Comparison of ENCODE assay signal across 31 cellular contexts in the genomic region with DNA sequence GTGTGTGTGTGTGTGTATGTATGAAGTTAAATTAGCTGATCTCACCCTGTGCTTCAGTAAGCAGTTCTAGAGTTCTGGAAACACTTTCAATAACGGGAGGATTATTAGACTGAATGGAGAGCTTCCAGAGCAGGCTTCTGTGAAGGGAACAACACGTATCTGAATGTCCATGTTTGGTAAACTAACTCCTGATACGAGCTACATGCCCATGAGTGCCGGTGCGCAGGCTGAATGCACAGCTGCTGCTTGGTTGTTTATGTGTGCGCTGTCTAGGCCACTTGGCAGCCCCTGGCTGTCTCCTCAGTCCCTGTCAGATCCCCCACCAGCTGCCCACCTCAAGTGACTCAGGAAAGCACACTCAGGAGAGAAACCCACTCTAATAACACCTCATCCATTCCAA.
"Had no signal": no experiment of that assay in that cellular context is flagged by ENCODE, and none has a peak within 500 bp of the region (broad histone marks: within the 10 kb centered on the region; RNA-seq: fewer than 3 reads in every experiment).

No MANE protein-coding gene starts in this region.

- DNase-seq: activated CD4-positive, alpha-beta T cell treated with anti-CD3 and anti-CD28 coated beads for 36 hours; activated CD4-positive, alpha-beta T cell treated with anti-CD3 and anti-CD28 coated beads, Interleukin-2, amount 10 ng/mL, durations not matched to agents 7 days and 5 days; activated CD4-positive, alpha-beta T cell treated with anti-CD3 and anti-CD28 coated beads, Interleukin-2, amount 50 U/mL, for 48 hours; activated CD8-positive, alpha-beta memory T cell treated with anti-CD3 and anti-CD28 coated beads, Interleukin-2, amount 50 U/mL, for 4 hours; activated CD8-positive, alpha-beta T cell treated with anti-CD3 and anti-CD28 coated beads, Interleukin-2, amount 10 ng/mL, durations not matched to agents 7 days and 5 days; activated gamma-delta T cell treated with Interleukin-2 at 50 U/mL for 16 hours; activated naive CD4-positive, alpha-beta T cell treated with anti-CD3 and anti-CD28 coated beads for 36 hours; activated T-cell treated with anti-CD3 and anti-CD28 coated beads for 4 hours; activated T-cell treated with anti-CD3 and anti-CD28 coated beads, Interleukin-2, amount 50 U/mL, for 4 hours; adrenal gland; body of pancreas; Karpas-422; NCI-H1105 treated with DMSO at 0.1 percent for 48 hours; NCI-H1436; NCI-H1930; NCI-H2081 treated with DMSO at 0.1 percent for 48 hours; NCI-H345; NCI-H524 treated with DMSO at 0.1 percent for 48 hours; NCI-H748 treated with DMSO at 0.1 percent for 48 hours; NK-92 treated with Interleukin-12 subunit alpha and Interleukin-12 subunit beta, amount 100 ng/mL, for 24 hours; PC-3; Peyer's patch; RPMI8226; SW 1271; T-helper 1 cell; T-helper 2 cell; T-helper 9 cell had no signal

- H3K9me3 Mint-ChIP-seq: activated CD4-positive, alpha-beta T cell treated with anti-CD3 and anti-CD28 coated beads, Interleukin-2, amount 10 ng/mL, durations not matched to agents 7 days and 5 days; activated naive CD4-positive, alpha-beta T cell treated with anti-CD3 and anti-CD28 coated beads for 36 hours; activated naive CD4-positive, alpha-beta T cell treated with anti-CD3 and anti-CD28 coated beads, Interleukin-2, amount 50 U/mL, for 72 hours; activated T-cell treated with anti-CD3 and anti-CD28 coated beads, Interleukin-2, amount 50 U/mL, for 4 hours; activated T-helper 1 cell treated with anti-CD3 and anti-CD28 coated beads, Interleukin-12 subunit alpha, Interleukin-12 subunit beta, Interleukin-2, Interleukin-4 antibody, amounts not matched to agents 30 ng/mL and 10 ng/mL and 1 ng/mL, durations not matched to agents 14 hours and 24 hours and 36 hours; WTC11 had no signal

- H3K36me3 ChIP-seq: adrenal gland, breast epithelium, Peyer's patch had no signal

- H3K9me3 ChIP-seq: adrenal gland, body of pancreas, breast epithelium, Peyer's patch had no signal

- H3K27ac Mint-ChIP-seq: activated CD4-positive, alpha-beta T cell treated with anti-CD3 and anti-CD28 coated beads for 36 hours; activated CD4-positive, alpha-beta T cell treated with anti-CD3 and anti-CD28 coated beads, Interleukin-2, amount 10 ng/mL, durations not matched to agents 7 days and 5 days; activated CD8-positive, alpha-beta T cell treated with anti-CD3 and anti-CD28 coated beads, Interleukin-2, amount 10 ng/mL, durations not matched to agents 7 days and 5 days; activated naive CD4-positive, alpha-beta T cell treated with anti-CD3 and anti-CD28 coated beads for 36 hours; activated naive CD4-positive, alpha-beta T cell treated with anti-CD3 and anti-CD28 coated beads, Interleukin-2, amount 50 U/mL, for 72 hours; activated T-helper 1 cell treated with anti-CD3 and anti-CD28 coated beads, Interleukin-12 subunit alpha, Interleukin-12 subunit beta, Interleukin-2, Interleukin-4 antibody, amounts not matched to agents 30 ng/mL and 10 ng/mL and 1 ng/mL, durations not matched to agents 14 hours and 24 hours and 36 hours had no signal

- H3K4me1 ChIP-seq: adrenal gland, body of pancreas, breast epithelium, Peyer's patch had no signal

- H3K27me3 ChIP-seq: adrenal gland, body of pancreas, breast epithelium, Peyer's patch had no signal

- H3K4me3 ChIP-seq: adrenal gland, body of pancreas, breast epithelium, Peyer's patch had no signal

- H3K4me3 Mint-ChIP-seq: activated CD4-positive, alpha-beta T cell treated with anti-CD3 and anti-CD28 coated beads for 36 hours; activated CD4-positive, alpha-beta T cell treated with anti-CD3 and anti-CD28 coated beads, Interleukin-2, amount 10 ng/mL, durations not matched to agents 7 days and 5 days; activated CD8-positive, alpha-beta T cell treated with anti-CD3 and anti-CD28 coated beads, Interleukin-2, amount 10 ng/mL, durations not matched to agents 7 days and 5 days; activated naive CD4-positive, alpha-beta T cell treated with anti-CD3 and anti-CD28 coated beads for 36 hours; activated T-cell treated with anti-CD3 and anti-CD28 coated beads, Interleukin-2, amount 50 U/mL, for 4 hours; activated T-helper 1 cell treated with anti-CD3 and anti-CD28 coated beads, Interleukin-12 subunit alpha, Interleukin-12 subunit beta, Interleukin-2, Interleukin-4 antibody, amounts not matched to agents 30 ng/mL and 10 ng/mL and 1 ng/mL, durations not matched to agents 14 hours and 24 hours and 36 hours; WTC11 had no signal

- H3K36me3 Mint-ChIP-seq: activated naive CD4-positive, alpha-beta T cell treated with anti-CD3 and anti-CD28 coated beads, Interleukin-2, amount 50 U/mL, for 72 hours; WTC11 had no signal

- H3K27ac ChIP-seq: adrenal gland, body of pancreas, breast epithelium had no signal

- H3K27me3 Mint-ChIP-seq: activated CD4-positive, alpha-beta T cell treated with anti-CD3 and anti-CD28 coated beads for 36 hours; activated CD4-positive, alpha-beta T cell treated with anti-CD3 and anti-CD28 coated beads, Interleukin-2, amount 10 ng/mL, durations not matched to agents 7 days and 5 days had no signal
